8 cellular contexts compared by ENCODE assay signal in the genomic region with DNA sequence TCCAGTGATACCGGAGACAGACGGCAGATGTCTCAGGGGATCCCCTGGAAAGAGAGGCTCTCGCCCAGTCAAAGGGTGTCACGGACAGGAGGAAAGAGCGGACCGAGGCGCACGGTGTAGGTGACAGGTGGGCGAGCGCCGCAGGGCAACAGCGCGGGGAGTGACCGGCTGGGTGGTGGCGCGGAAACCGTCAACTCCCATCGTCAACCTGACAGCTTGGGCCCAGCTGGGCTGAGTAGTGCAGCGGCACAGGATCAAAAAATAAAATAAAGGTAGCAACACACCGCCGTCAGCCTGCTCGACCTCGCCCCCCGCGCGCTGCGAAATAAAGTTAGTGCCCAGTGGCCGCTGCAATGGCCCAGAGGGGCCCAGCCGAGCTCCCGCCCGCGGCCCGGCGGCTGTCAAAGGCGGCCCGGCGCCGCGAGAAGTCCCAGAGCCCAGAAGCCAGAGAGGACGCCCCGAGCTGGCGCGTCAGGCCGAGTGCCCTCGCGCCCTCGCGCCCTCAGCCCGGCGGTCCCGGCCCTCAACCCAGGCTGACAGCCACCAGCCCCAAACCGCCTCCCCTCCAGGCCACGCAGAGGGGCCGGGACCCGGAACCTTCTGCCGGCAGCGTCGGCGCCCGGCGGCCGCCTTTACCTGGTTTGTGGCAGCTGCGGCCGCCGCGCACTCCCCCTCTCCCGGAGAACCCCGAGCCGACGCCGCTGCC. TPM values are rescaled to one million over a fixed set of nuclear protein-coding genes. Genes with fewer than 3 reads are reported as not detected.
A peak's percentile ranks its signal among the peaks of the same experiment; 100 is the strongest.
DNase-seq lines count a peak whose midpoint lies in the region; ATAC-seq and TF ChIP-seq lines count a peak whose summit lies in the region.

A gene with protein sequence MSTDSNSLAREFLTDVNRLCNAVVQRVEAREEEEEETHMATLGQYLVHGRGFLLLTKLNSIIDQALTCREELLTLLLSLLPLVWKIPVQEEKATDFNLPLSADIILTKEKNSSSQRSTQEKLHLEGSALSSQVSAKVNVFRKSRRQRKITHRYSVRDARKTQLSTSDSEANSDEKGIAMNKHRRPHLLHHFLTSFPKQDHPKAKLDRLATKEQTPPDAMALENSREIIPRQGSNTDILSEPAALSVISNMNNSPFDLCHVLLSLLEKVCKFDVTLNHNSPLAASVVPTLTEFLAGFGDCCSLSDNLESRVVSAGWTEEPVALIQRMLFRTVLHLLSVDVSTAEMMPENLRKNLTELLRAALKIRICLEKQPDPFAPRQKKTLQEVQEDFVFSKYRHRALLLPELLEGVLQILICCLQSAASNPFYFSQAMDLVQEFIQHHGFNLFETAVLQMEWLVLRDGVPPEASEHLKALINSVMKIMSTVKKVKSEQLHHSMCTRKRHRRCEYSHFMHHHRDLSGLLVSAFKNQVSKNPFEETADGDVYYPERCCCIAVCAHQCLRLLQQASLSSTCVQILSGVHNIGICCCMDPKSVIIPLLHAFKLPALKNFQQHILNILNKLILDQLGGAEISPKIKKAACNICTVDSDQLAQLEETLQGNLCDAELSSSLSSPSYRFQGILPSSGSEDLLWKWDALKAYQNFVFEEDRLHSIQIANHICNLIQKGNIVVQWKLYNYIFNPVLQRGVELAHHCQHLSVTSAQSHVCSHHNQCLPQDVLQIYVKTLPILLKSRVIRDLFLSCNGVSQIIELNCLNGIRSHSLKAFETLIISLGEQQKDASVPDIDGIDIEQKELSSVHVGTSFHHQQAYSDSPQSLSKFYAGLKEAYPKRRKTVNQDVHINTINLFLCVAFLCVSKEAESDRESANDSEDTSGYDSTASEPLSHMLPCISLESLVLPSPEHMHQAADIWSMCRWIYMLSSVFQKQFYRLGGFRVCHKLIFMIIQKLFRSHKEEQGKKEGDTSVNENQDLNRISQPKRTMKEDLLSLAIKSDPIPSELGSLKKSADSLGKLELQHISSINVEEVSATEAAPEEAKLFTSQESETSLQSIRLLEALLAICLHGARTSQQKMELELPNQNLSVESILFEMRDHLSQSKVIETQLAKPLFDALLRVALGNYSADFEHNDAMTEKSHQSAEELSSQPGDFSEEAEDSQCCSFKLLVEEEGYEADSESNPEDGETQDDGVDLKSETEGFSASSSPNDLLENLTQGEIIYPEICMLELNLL (N-terminal part only) (minus strand): TSS at position 700 of the 706 bp plus-strand sequence. CDS start 36,489 bp downstream, outside the sequence.

- peaks cover 4% of the 10 kb centered on the region for H3K27me3 Mint-ChIP-seq in progenitor cell of endocrine pancreas

- H3K79me2 ChIP-seq in DND-41 (ENCODE audit: insufficient read depth, low read length), result no peaks in the 10 kb centered on the region
- H3K79me2 ChIP-seq in SK-N-SH (ENCODE audit: insufficient read depth), result peaks cover 46% of the 10 kb centered on the region

- H3K4me1 ChIP-seq in DND-41 (ENCODE audit: insufficient read depth, low read length) (peaks cover 26% of the 10 kb centered on the region), SK-N-SH (ENCODE audit: control insufficient read depth in 1 of 2, insufficient read depth in 2 of 2, low read depth in 1 of 2, low read length in 1 of 2) (peaks cover 0 to 7% of the 10 kb centered on the region in 2 experiments; a peak in 2 of 4 replicates), adipocyte (ENCODE audit: control insufficient read depth, insufficient read depth, low read length) (peaks cover 26% of the 10 kb centered on the region), heart right ventricle (peaks cover 0 to 53% (median 25%) of the 10 kb centered on the region in 9 donors)

- H3K4me2 ChIP-seq in DND-41 (ENCODE audit: insufficient read depth, low read length), result peak within 1 kb of the TSS; percentile 100
- H3K4me2 ChIP-seq in SK-N-SH, result peak within 1 kb of the TSS; percentile 84

- no peaks in the 10 kb centered on the region for H3K9me3 Mint-ChIP-seq in progenitor cell of endocrine pancreas (ENCODE audit: low read depth)

- H3K4me1 Mint-ChIP-seq in progenitor cell of endocrine pancreas (ENCODE audit: low read depth), result peaks cover 14% of the 10 kb centered on the region

- TF ChIP-seq CTCF in DND-41 (IDR thresholded peaks at IDR 0.05; ENCODE audit: borderline replicate concordance, extremely low read depth, low read length, poor library complexity, severe bottlenecking) (peak; percentile 41), SK-N-SH (IDR thresholded peaks at IDR 0.05) (peak; percentile 58), heart right ventricle (IDR thresholded peaks at IDR 0.05) (peak in 5 of 9 donors; percentile 27 to 51 (median 37)), progenitor cell of endocrine pancreas (IDR thresholded peaks at IDR 0.05; ENCODE audit: unreplicated experiment) (no peak)

- DNase-seq in DND-41, result peak; percentile 30
- DNase-seq in HT1080 (ENCODE audit: low read depth), result peak; percentile 50
- peak; percentile 65 for DNase-seq in SK-N-SH
- peak; percentile 71 for DNase-seq in adipocyte (ENCODE audit: low read depth)
- DNase-seq in heart right ventricle, result peak; percentile 31 to 32
- no peak for DNase-seq in progenitor cell of endocrine pancreas (ENCODE audit: low spot score, unreplicated experiment)
- no peak for DNase-seq in GDM1 (lab: John Stamatoyannopoulos, UW)

- no peaks in the 10 kb centered on the region for H3K36me3 ChIP-seq in DND-41 (ENCODE audit: insufficient read depth, low read length)
- no peaks in the 10 kb centered on the region for H3K36me3 ChIP-seq in SK-N-SH (replicated peaks in 1 of 2; ENCODE audit: control insufficient read depth in 1 of 2, insufficient read depth in 2 of 2, low read length in 1 of 2)
- no peaks in the 10 kb centered on the region for H3K36me3 ChIP-seq in adipocyte (ENCODE audit: control insufficient read depth, insufficient read depth, low read length, severe bottlenecking)
- H3K36me3 ChIP-seq in heart right ventricle, result no peaks in the 10 kb centered on the region

- H3K36me3 Mint-ChIP-seq in progenitor cell of endocrine pancreas (ENCODE audit: insufficient read depth), result no peaks in the 10 kb centered on the region

- no peaks in the 10 kb centered on the region for H3K9me2 ChIP-seq in SK-N-SH

- no peak for TF ChIP-seq EP300 in SK-N-SH (IDR thresholded peaks at IDR 0.05; ENCODE audit: borderline replicate concordance in 1 of 2, low read depth in 1 of 2, low read length in 1 of 2)

- TF ChIP-seq RAD21 in SK-N-SH (IDR thresholded peaks at IDR 0.05; ENCODE audit: low read length), result peak; percentile 65

- peak within 1 kb of the TSS; percentile 93 for H2AFZ ChIP-seq in DND-41 (ENCODE audit: low read depth, low read length)
- H2AFZ ChIP-seq in SK-N-SH (ENCODE audit: low read depth), result peak within 1 kb of the TSS; percentile 83

- peak within 1 kb of the TSS; percentile 95 for H3K4me3 Mint-ChIP-seq in progenitor cell of endocrine pancreas (ENCODE audit: low read depth)

- peak within 1 kb of the TSS; percentile 65 for H3K27ac ChIP-seq in DND-41 (ENCODE audit: low read length)
- H3K27ac ChIP-seq in SK-N-SH (ENCODE audit: low read depth in 2 of 2, low read length in 1 of 2), result peak within 1 kb of the TSS; percentile 83 to 88
- H3K27ac ChIP-seq in heart right ventricle, result peak within 1 kb of the TSS; percentile 89 to 97 (median 94)

- H4K20me1 ChIP-seq in DND-41 (ENCODE audit: insufficient read depth, low read length) (no peaks in the 10 kb centered on the region; the same call in 1 of the 2 replicates), SK-N-SH (ENCODE audit: insufficient read depth) (no peaks in the 10 kb centered on the region)

- peak within 1 kb of the TSS; percentile 98 for H3K27ac Mint-ChIP-seq in progenitor cell of endocrine pancreas

- H3K9ac ChIP-seq in DND-41 (ENCODE audit: low read depth, low read length) (peak within 1 kb of the TSS; percentile 68), SK-N-SH (peak within 1 kb of the TSS; percentile 82), adipocyte (ENCODE audit: low read length) (peak within 1 kb of the TSS; percentile 94)

- peak; percentile 56; the same call in 2 of the 3 replicates for ATAC-seq in DND-41 (ENCODE audit: insufficient read depth, low read depth)
- ATAC-seq in GM21423 (IDR thresholded peaks at IDR 0.05; ENCODE audit: unreplicated experiment), result peak; percentile 43
- ATAC-seq in heart right ventricle, result peak; percentile 41 to 77 (median 58)

- WGBS in SK-N-SH (ENCODE audit: low lambda C conversion rate), result 1% methylated on average over 40 of the region's 71 CpGs
- WGBS in heart right ventricle, 2 donors, result 0 to 1% methylated on average over 62 to 71 of the region's 71 CpGs

- intact Hi-C loops in heart right ventricle (cut with DNase I), result loop anchor here in 7 of 10 donors (2.0 to 10.0 kb wide), 7 partner anchors 46 to 196 kb away; no protein-coding TSS in a partner anchor

- no peaks in the 10 kb centered on the region for H3F3A ChIP-seq in SK-N-SH (replicated peaks; ENCODE audit: insufficient read depth)

- POLR2A ChIA-PET in SK-N-SH (lab: Yijun Ruan, JAX), result interaction anchor here (1.1 to 1.5 kb wide), 3 partner anchors 51 to 106 kb away, joined by 5 to 8 read pairs (median 6); no protein-coding TSS in a partner anchor

- CTCF ChIA-PET in SK-N-SH (lab: Yijun Ruan, JAX), result interaction anchor here (0.6 to 5.9 kb wide), 26 partner anchors 9 to 449 kb away, joined by 3 to 87 read pairs (median 4); no protein-coding TSS in a partner anchor

- H3K9me3 ChIP-seq in DND-41 (ENCODE audit: insufficient read depth, low read length, severe bottlenecking) (no peaks in the 10 kb centered on the region), SK-N-SH (no peaks in the 10 kb centered on the region), adipocyte (ENCODE audit: control insufficient read depth, low read length) (no peaks in the 10 kb centered on the region), heart right ventricle (no peaks in the 10 kb centered on the region)

- H3K27me3 ChIP-seq in DND-41 (ENCODE audit: insufficient read depth, low read length, poor library complexity) (peaks cover 30% of the 10 kb centered on the region), SK-N-SH (ENCODE audit: insufficient read depth) (no peaks in the 10 kb centered on the region), adipocyte (replicated peaks; ENCODE audit: control insufficient read depth, insufficient read depth, low read length) (no peaks in the 10 kb centered on the region), heart right ventricle (no peaks in the 10 kb centered on the region)

- H3K4me3 ChIP-seq in DND-41 (ENCODE audit: low read depth in 1 of 2, low read length in 2 of 2), result peak within 1 kb of the TSS; percentile 63
- peak within 1 kb of the TSS; percentile 69 to 72 for H3K4me3 ChIP-seq in SK-N-SH (ENCODE audit: low read depth in 2 of 2, low read length in 1 of 2)
- H3K4me3 ChIP-seq in adipocyte (ENCODE audit: low read length), result peak within 1 kb of the TSS; percentile 93
- peak within 1 kb of the TSS; percentile 71 to 99 (median 96) for H3K4me3 ChIP-seq in heart right ventricle

TF ChIP-seq in SK-N-SH, 30 proteins besides CTCF, POLR2A, EP300 and RAD21 (continues in another document):
- TF ChIP-seq ELF1 (IDR thresholded peaks at IDR 0.05), result no peak

RNA-seq across cellular contexts. Expression of the gene that starts here (rescaled TPM):
- total RNA-seq in HT1080 (2014; rRNA removed; shearing (Covaris generic)), result 5.4 and 5.7 TPM in 2 replicates
- 3.1 and 4.7 TPM in 2 replicates for polyA plus RNA-seq in HT1080 (2015; cell fraction: cytosol; rRNA removed)
- 12.8 and 15.5 TPM in 2 replicates for polyA plus RNA-seq in HT1080 (2015; cell fraction: nucleus; rRNA removed)
- polyA plus RNA-seq in SK-N-SH (2012; rRNA removed), result 3.9 and 4.6 TPM in 2 replicates
- polyA plus RNA-seq in SK-N-SH (2012; cell fraction: cytosol; rRNA removed), result 3.3 and 4.3 TPM in 2 replicates
- 7.6 and 11.9 TPM in 2 replicates for polyA plus RNA-seq in SK-N-SH (2012; cell fraction: nucleus; rRNA removed)
- 10 to 100 TPM in 8 of 10 donors, 1 to 10 TPM in 2; 6.3 to 13.6 (median 10.7) TPM for total RNA-seq in heart right ventricle
- polyA plus RNA-seq in heart right ventricle, result 1 to 10 TPM; 3.3 to 7.2 TPM
- total RNA-seq in progenitor cell of endocrine pancreas, result 11.4 and 11.7 TPM in 2 replicates

Comparison
In these comparisons a context has a peak if more than half of its experiments do, and no peak if none do; other contexts are left out.
1. DNase-seq: peak in DND-41 (single experiment), HT1080 (single experiment), SK-N-SH (single experiment), adipocyte (single experiment) and heart right ventricle (2 of 2); none in progenitor cell of endocrine pancreas (single experiment) and GDM1 (single experiment).
2. Peak in every context shown above with its lines, with median percentiles within 50 percentile points of each other: ATAC-seq, H3K27ac ChIP-seq, H3K4me3 ChIP-seq and H3K9ac ChIP-seq.